In genomic region chr22:25714739-25715138, GRCh38 we compare ENCODE assay signal across 24 cellular contexts. TPM values are rescaled to one million over a fixed set of nuclear protein-coding genes. Genes with fewer than 3 reads are reported as not detected.
"Had no signal": no experiment of that assay in that cellular context is flagged by ENCODE, and none has a peak within 500 bp of the region (broad histone marks: within the 10 kb centered on the region; RNA-seq: fewer than 3 reads in every experiment).

No MANE protein-coding gene starts in this region.

- H3K9me3 Mint-ChIP-seq: activated naive CD4-positive, alpha-beta T cell treated with anti-CD3 and anti-CD28 coated beads, Interleukin-2, amount 50 U/mL, for 24 hours; WTC11 had no signal

- H3K27ac Mint-ChIP-seq: activated naive CD4-positive, alpha-beta T cell treated with anti-CD3 and anti-CD28 coated beads, Interleukin-2, amount 50 U/mL, for 24 hours; T-helper 17 cell; WTC11 had no signal

- ATAC-seq: K562, PC-3, T-helper 17 cell, WTC11 had no signal

- DNase-seq: activated CD4-positive, alpha-beta T cell treated with anti-CD3 and anti-CD28 coated beads for 48 hours; activated CD4-positive, alpha-beta T cell treated with anti-CD3 and anti-CD28 coated beads, Interleukin-2, amount 50 U/mL, for 48 hours; activated CD4-positive, CD25-positive, alpha-beta regulatory T cell treated with anti-CD3 and anti-CD28 coated beads, Interleukin-2, amount 50 U/mL, for 72 hours; activated effector memory CD4-positive, alpha-beta T cell treated with Interleukin-2 at 50 U/mL for 16 hours; activated naive CD4-positive, alpha-beta T cell; aorta; central memory CD4-positive, alpha-beta T cell; Kasumi-1; NCI-H1048; NCI-H146; NCI-H187 treated with DMSO at 0.1 percent for 48 hours; NCI-H2081 treated with DMSO at 0.1 percent for 48 hours; NCI-H446; NCI-H526; PC-3; SHP77 treated with DMSO at 0.1 percent for 48 hours; T-helper 17 cell; T-helper 9 cell had no signal

- H3K4me3 Mint-ChIP-seq: activated naive CD4-positive, alpha-beta T cell treated with anti-CD3 and anti-CD28 coated beads, Interleukin-2, amount 50 U/mL, for 24 hours; T-helper 17 cell; WTC11 had no signal

- H3K27ac ChIP-seq: breast epithelium had no signal

- H3K9me3 ChIP-seq: breast epithelium had no signal

- H3K36me3 Mint-ChIP-seq: WTC11 had no signal

- H3K4me1 ChIP-seq: breast epithelium had no signal

- H3K4me3 ChIP-seq: breast epithelium, K562 had no signal

- H3K27me3 ChIP-seq: breast epithelium had no signal

- H3K27me3 Mint-ChIP-seq: activated naive CD4-positive, alpha-beta T cell treated with anti-CD3 and anti-CD28 coated beads, Interleukin-2, amount 50 U/mL, for 24 hours had no signal

RNA-seq across cellular contexts. Expression of gene MYO18B, which starts 27.2 kb away (rescaled TPM):
- total RNA-seq: M059J, PC-3, SK-MEL-5 had no signal
